8 cellular contexts compared by ENCODE assay signal in the genomic region with DNA sequence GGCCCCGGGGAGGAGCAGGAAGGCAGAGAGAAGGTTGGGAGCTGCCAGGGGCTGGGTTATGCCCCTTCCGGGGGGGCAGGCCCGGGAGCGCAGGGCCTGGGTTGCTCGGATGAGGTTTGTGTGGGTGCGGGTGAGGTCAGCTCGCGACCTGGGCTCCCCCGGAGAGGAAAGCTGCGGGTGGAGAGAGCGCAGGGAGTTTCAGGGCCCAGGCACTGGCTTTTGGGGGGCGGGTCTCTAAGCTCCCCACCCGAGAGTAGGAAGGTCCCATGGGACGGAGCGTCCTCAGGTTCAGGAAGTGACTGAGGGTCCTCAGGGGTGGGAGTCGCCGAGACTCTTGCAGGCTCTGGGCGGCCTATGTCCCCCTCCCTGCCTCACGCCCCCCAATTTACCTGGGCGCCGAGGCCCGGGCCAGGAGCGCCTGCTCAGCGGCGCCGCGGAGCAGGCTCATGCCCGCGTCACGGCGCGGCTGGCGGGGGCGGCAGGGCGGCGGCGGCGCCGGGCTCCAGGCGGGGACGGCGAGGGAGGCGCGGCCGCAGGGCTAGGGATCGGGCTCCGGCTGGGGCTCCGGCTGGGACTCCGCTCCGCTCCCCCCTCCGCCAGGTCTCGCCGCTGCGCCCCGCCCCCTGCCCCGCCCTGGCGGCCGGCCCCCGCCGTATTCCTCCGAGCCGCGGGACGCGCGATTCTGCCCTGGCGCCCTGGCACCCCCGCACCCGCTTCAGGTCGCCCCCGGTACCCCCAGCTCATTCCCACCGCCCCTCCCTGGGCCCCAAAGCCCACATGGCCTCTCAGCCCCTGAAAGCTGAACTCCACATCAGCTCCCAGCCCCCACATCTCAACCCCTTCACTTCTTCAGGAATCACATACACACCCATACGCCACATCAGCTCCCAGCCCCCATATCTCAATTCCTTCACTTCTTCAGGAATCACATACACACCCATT. TPM values are rescaled to one million over a fixed set of nuclear protein-coding genes. Genes with fewer than 3 reads are reported as not detected.
DNase-seq lines count a peak whose midpoint lies in the region; ATAC-seq, FAIRE-seq and TF ChIP-seq lines count a peak whose summit lies in the region.

A gene (minus strand): TSS at position 578 of the 942 bp plus-strand sequence. CDS start 6,986 bp downstream, outside the sequence.

- H3K4me1 Mint-ChIP-seq in activated naive CD4-positive, alpha-beta T cell treated with anti-CD3 and anti-CD28 coated beads, Interleukin-2, amount 10 ng/mL, durations not matched to agents 7 days and 5 days: peaks cover 13% of the 10 kb centered on the region

- peak; percentile 81 for ATAC-seq in GM19467 (IDR thresholded peaks at IDR 0.05; ENCODE audit: unreplicated experiment)

- TF ChIP-seq POLR2A in suprapubic skin (IDR thresholded peaks at IDR 0.05): no peak

- H3K4me3 ChIP-seq in suprapubic skin: peak within 1 kb of the TSS; percentile 82

- WGBS in suprapubic skin: 2% methylated on average over 14 of the region's 73 CpGs

- no peaks in the 10 kb centered on the region for H3K9me3 Mint-ChIP-seq in activated naive CD4-positive, alpha-beta T cell treated with anti-CD3 and anti-CD28 coated beads, Interleukin-2, amount 10 ng/mL, durations not matched to agents 7 days and 5 days

- TF ChIP-seq CTCF in suprapubic skin (IDR thresholded peaks at IDR 0.05): no peak

- CTCF ChIA-PET in activated naive CD4-positive, alpha-beta T cell treated with anti-CD3 and anti-CD28 coated beads, Interleukin-2, amount 10 ng/mL, durations not matched to agents 7 days and 5 days (lab: Charles Lee): interaction anchor here (3.0 to 4.3 kb wide), 2 partner anchors 12 to 33 kb away, joined by 18 to 23 read pairs; no protein-coding TSS in a partner anchor

- H3K36me3 Mint-ChIP-seq in activated naive CD4-positive, alpha-beta T cell treated with anti-CD3 and anti-CD28 coated beads, Interleukin-2, amount 10 ng/mL, durations not matched to agents 7 days and 5 days: no peaks in the 10 kb centered on the region

- no peaks in the 10 kb centered on the region for H3K36me3 ChIP-seq in suprapubic skin

- H3K4me3 Mint-ChIP-seq in activated naive CD4-positive, alpha-beta T cell treated with anti-CD3 and anti-CD28 coated beads, Interleukin-2, amount 10 ng/mL, durations not matched to agents 7 days and 5 days: peak within 1 kb of the TSS; percentile 75

- peak within 1 kb of the TSS; percentile 89 for H3K27ac ChIP-seq in suprapubic skin

- no peaks in the 10 kb centered on the region for H3K9me3 ChIP-seq in suprapubic skin

- H3K27me3 Mint-ChIP-seq in activated naive CD4-positive, alpha-beta T cell treated with anti-CD3 and anti-CD28 coated beads, Interleukin-2, amount 10 ng/mL, durations not matched to agents 7 days and 5 days: peaks cover 45% of the 10 kb centered on the region

- DNase-seq in COLO829 (ENCODE audit: low spot score) (peak; percentile 59), HTR-8/SVneo (ENCODE audit: insufficient read length, low spot score) (peak; percentile 92), SK-N-DZ (ENCODE audit: low spot score) (peak; percentile 60), globus pallidus (ENCODE audit: low spot score) (peak; percentile 38), occipital lobe (lab: John Stamatoyannopoulos, UW) (peak; percentile 68), suprapubic skin (ENCODE audit: low spot score in 2 of 2) (peak in 1 of 2 donors; percentile 88)
- peak; percentile 85 for DNase-seq in activated naive CD4-positive, alpha-beta T cell treated with anti-CD3 and anti-CD28 coated beads, Interleukin-2, amount 10 ng/mL, durations not matched to agents 7 days and 5 days

- peak within 1 kb of the TSS; percentile 62 for H3K27ac Mint-ChIP-seq in activated naive CD4-positive, alpha-beta T cell treated with anti-CD3 and anti-CD28 coated beads, Interleukin-2, amount 10 ng/mL, durations not matched to agents 7 days and 5 days

- no peak for TF ChIP-seq EP300 in suprapubic skin (IDR thresholded peaks at IDR 0.05)

- peaks cover 42% of the 10 kb centered on the region for H3K4me1 ChIP-seq in suprapubic skin

- no peaks in the 10 kb centered on the region for H3K27me3 ChIP-seq in suprapubic skin

- peak; percentile 92 for FAIRE-seq in HTR-8/SVneo (lab: Jason Lieb, UNC)

RNA-seq across cellular contexts. Expression of the gene that starts here (rescaled TPM):
- polyA plus RNA-seq in SK-N-DZ (2014; cell fraction: cytosol; rRNA removed): 158 and 208 TPM in 2 replicates
- 212 and 219 TPM in 2 replicates for polyA plus RNA-seq in SK-N-DZ (2014; cell fraction: nucleus; rRNA removed)
- total RNA-seq in occipital lobe: 65.0 TPM
- 10 to 100 TPM; 29.8 to 66.8 (median 51.3) TPM for total RNA-seq in suprapubic skin
